Comparison of ENCODE assay signal across 15 cellular contexts in genomic region chr2:25000503-25001328, GRCh38. TPM values are rescaled to one million over a fixed set of nuclear protein-coding genes. Genes with fewer than 3 reads are reported as not detected.
DNase-seq lines count a peak whose midpoint lies in the region; ATAC-seq, FAIRE-seq and TF ChIP-seq lines count a peak whose summit lies in the region.
"Had no signal": no experiment of that assay in that cellular context is flagged by ENCODE, and none has a peak within 500 bp of the region (broad histone marks: within the 10 kb centered on the region; RNA-seq: fewer than 3 reads in every experiment).

No MANE protein-coding gene starts in this region.

- no peak overlapping the region for H3K27ac Mint-ChIP-seq in stimulated activated naive B cell treated with anti-CD40 and anti-IgM and Interleukin-4, amounts not matched to agents 10 μg/mL and 1 μg/mL and 100 μg/mL, for 72 hours
- H3K27ac Mint-ChIP-seq: activated CD4-positive, alpha-beta T cell treated with anti-CD3 and anti-CD28 coated beads for 36 hours had no signal

- no peaks in the 10 kb centered on the region for H3K4me1 Mint-ChIP-seq in stimulated activated naive B cell treated with anti-CD40 and anti-IgM and Interleukin-4, amounts not matched to agents 10 μg/mL and 1 μg/mL and 100 μg/mL, for 72 hours
- H3K4me1 Mint-ChIP-seq: activated CD4-positive, alpha-beta T cell treated with anti-CD3 and anti-CD28 coated beads for 36 hours had no signal

- peaks cover 0 to 6% of the 10 kb centered on the region in 2 donors for H3K27me3 Mint-ChIP-seq in stimulated activated naive B cell treated with anti-CD40 and anti-IgM and Interleukin-4, amounts not matched to agents 10 μg/mL and 1 μg/mL and 100 μg/mL, for 72 hours

- H3K9me3 Mint-ChIP-seq in stimulated activated naive B cell treated with anti-CD40 and anti-IgM and Interleukin-4, amounts not matched to agents 10 μg/mL and 1 μg/mL and 100 μg/mL, for 72 hours = no peaks in the 10 kb centered on the region
- H3K9me3 Mint-ChIP-seq: activated T-cell treated with anti-CD3 and anti-CD28 coated beads, Interleukin-2, amount 50 U/mL, for 4 hours had no signal

- no peaks in the 10 kb centered on the region for H3K9me3 ChIP-seq in smooth muscle cell (replicated peaks; ENCODE audit: low read depth)
- H3K9me3 ChIP-seq: ascending aorta, thoracic aorta had no signal

- H3F3A ChIP-seq in smooth muscle cell (ENCODE audit: low read depth) = no peaks in the 10 kb centered on the region

- no peak for TF ChIP-seq CTCF in foreskin fibroblast (IDR thresholded peaks at IDR 0.05; ENCODE audit: low read depth, low read length)
- no peak for TF ChIP-seq CTCF in smooth muscle cell (IDR thresholded peaks at IDR 0.05; ENCODE audit: borderline replicate concordance, insufficient read depth, poor library complexity, severe bottlenecking)

- no peaks in the 10 kb centered on the region for H3K36me3 ChIP-seq in smooth muscle cell (ENCODE audit: low read depth)
- H3K36me3 ChIP-seq: thoracic aorta had no signal

- FAIRE-seq in H54 (lab: Jason Lieb, UNC) = peak; percentile 23

- no peaks in the 10 kb centered on the region for H4K20me1 ChIP-seq in smooth muscle cell (ENCODE audit: low read depth)

- ATAC-seq in GM19023 (IDR thresholded peaks at IDR 0.05; ENCODE audit: unreplicated experiment) (no peak), GM19455 (IDR thresholded peaks at IDR 0.05; ENCODE audit: unreplicated experiment) (no peak)
- no peak for ATAC-seq in stimulated activated naive B cell treated with anti-CD40 and anti-IgM and Interleukin-4, amounts not matched to agents 10 μg/mL and 1 μg/mL and 100 μg/mL, for 72 hours (replicated peaks)
- ATAC-seq: activated CD4-positive, alpha-beta T cell treated with anti-CD3 and anti-CD28 coated beads for 36 hours; activated T-cell treated with anti-CD3 and anti-CD28 coated beads, Interleukin-2, amount 50 U/mL, for 4 hours had no signal

- no peak overlapping the region for H2AFZ ChIP-seq in smooth muscle cell (ENCODE audit: low read depth)

- WGBS in smooth muscle cell (ENCODE audit: low lambda C conversion rate) = 46% methylated on average over 6 of the region's 6 CpGs

- DNase-seq in H54 (ENCODE audit: insufficient read length, low spot score) (peak; percentile 59), amniotic epithelial cell (ENCODE audit: low read depth) (peak; percentile 58), foreskin fibroblast (peak; percentile 30 to 53), smooth muscle cell (lab: John Stamatoyannopoulos, UW; ENCODE audit: unreplicated experiment) (no peak), KBM-7 (no peak)
- no peak for DNase-seq in stimulated activated naive B cell treated with anti-CD40 and anti-IgM and Interleukin-4, amounts not matched to agents 10 μg/mL and 1 μg/mL and 100 μg/mL, for 72 hours
- DNase-seq: activated CD4-positive, alpha-beta T cell treated with anti-CD3 and anti-CD28 coated beads for 36 hours; activated T-cell treated with anti-CD3 and anti-CD28 coated beads, Interleukin-2, amount 50 U/mL, for 4 hours; Calu3; NCI-H2171 treated with DMSO at 0.1 percent for 48 hours had no signal

- no peak overlapping the region for H3K9ac ChIP-seq in smooth muscle cell (ENCODE audit: low read depth)

- H3K36me3 Mint-ChIP-seq in stimulated activated naive B cell treated with anti-CD40 and anti-IgM and Interleukin-4, amounts not matched to agents 10 μg/mL and 1 μg/mL and 100 μg/mL, for 72 hours = no peaks in the 10 kb centered on the region

- in situ Hi-C loops in KBM-7 (cut with MboI; ENCODE audit: low pct_unique_long_range_greater_than_20kb, low sequenced_read_pairs) = no loop called here

- no peaks in the 10 kb centered on the region for H3K27me3 ChIP-seq in smooth muscle cell (ENCODE audit: low read depth)
- H3K27me3 ChIP-seq: ascending aorta had no signal

- no peak overlapping the region for H3K4me3 Mint-ChIP-seq in stimulated activated naive B cell treated with anti-CD40 and anti-IgM and Interleukin-4, amounts not matched to agents 10 μg/mL and 1 μg/mL and 100 μg/mL, for 72 hours
- H3K4me3 Mint-ChIP-seq: activated CD4-positive, alpha-beta T cell treated with anti-CD3 and anti-CD28 coated beads for 36 hours; activated T-cell treated with anti-CD3 and anti-CD28 coated beads, Interleukin-2, amount 50 U/mL, for 4 hours had no signal

- H3K4me2 ChIP-seq in smooth muscle cell = no peak overlapping the region

- no peaks in the 10 kb centered on the region for H3K4me1 ChIP-seq in smooth muscle cell (ENCODE audit: low read depth)

- no peaks in the 10 kb centered on the region for H3K79me2 ChIP-seq in smooth muscle cell (ENCODE audit: low read depth)

- TF ChIP-seq POLR2A in H54 (IDR thresholded peaks at IDR 0.05; ENCODE audit: low read depth, low read length) = no peak

- no peak overlapping the region for H3K4me3 ChIP-seq in foreskin fibroblast (ENCODE audit: low read depth in 1 of 2, low read length in 2 of 2)
- no peak overlapping the region for H3K4me3 ChIP-seq in smooth muscle cell
- H3K4me3 ChIP-seq: ascending aorta, thoracic aorta had no signal

- peak overlapping the region; percentile 11 for H3K27ac ChIP-seq in smooth muscle cell (ENCODE audit: low read depth)
- H3K27ac ChIP-seq: ascending aorta, HL-60, thoracic aorta had no signal

RNA-seq across cellular contexts. Expression of gene DNAJC27, which starts 29.0 kb away (rescaled TPM):
- total RNA-seq in smooth muscle cell = 4.4 and 8.4 TPM in 2 replicates
- polyA plus RNA-seq in smooth muscle cell = 1.4 and 2.2 TPM in 2 replicates

RNA-seq across cellular contexts. Expression of gene EFR3B, which starts 41.2 kb away (rescaled TPM):
- total RNA-seq in smooth muscle cell = 4.1 and 5.2 TPM in 2 replicates
- polyA plus RNA-seq in smooth muscle cell = 3.5 and 4.0 TPM in 2 replicates

Comparison
In these comparisons a context has a peak if more than half of its experiments do, and no peak if none do; other contexts are left out.
1. DNase-seq: peak in H54 (single experiment), amniotic epithelial cell (single experiment) and foreskin fibroblast (2 of 2); none in smooth muscle cell (single experiment), stimulated activated naive B cell treated with anti-CD40 and anti-IgM and Interleukin-4, amounts not matched to agents 10 μg/mL and 1 μg/mL and 100 μg/mL, for 72 hours (single experiment) and KBM-7 (single experiment).